In genomic region chr3:156307704-156308103, GRCh38 we compare ENCODE assay signal across 16 cellular contexts.
DNase-seq lines count a peak whose midpoint lies in the region; ATAC-seq, FAIRE-seq and TF ChIP-seq lines count a peak whose summit lies in the region.
"Had no signal": no experiment of that assay in that cellular context is flagged by ENCODE, and none has a peak within 500 bp of the region (broad histone marks: within the 10 kb centered on the region; RNA-seq: fewer than 3 reads in every experiment).

No MANE protein-coding gene starts in this region.

- peak; percentile 60 to 71 for ATAC-seq in right cardiac atrium
- no peak for ATAC-seq in GM21825 (IDR thresholded peaks at IDR 0.05; ENCODE audit: unreplicated experiment)
- no peak for ATAC-seq in HG03139 (IDR thresholded peaks at IDR 0.05; ENCODE audit: unreplicated experiment)
- ATAC-seq: activated naive CD4-positive, alpha-beta T cell treated with anti-CD3 and anti-CD28 coated beads, Interleukin-2, amount 50 U/mL, for 72 hours; K562; lower lobe of right lung had no signal

- DNase-seq in HT-29 (ENCODE audit: low spot score) = peak; percentile 42
- peak; percentile 79 for DNase-seq in bronchial epithelial cell (ENCODE audit: low read depth)
- DNase-seq in right cardiac atrium = peak; percentile 79 to 92 (median 82)
- DNase-seq in testis = peak; percentile 86
- DNase-seq in activated effector memory CD4-positive, alpha-beta T cell treated with anti-CD3 and anti-CD28 coated beads, Interleukin-2, amount 50 U/mL, for 16 hours = no peak
- DNase-seq in activated CD4-positive, alpha-beta T cell treated with anti-CD3 and anti-CD28 coated beads, Interleukin-2, amount 50 U/mL, for 4 hours = no peak
- DNase-seq: activated CD4-positive, alpha-beta T cell treated with anti-CD3 and anti-CD28 coated beads for 4 hours; DMS 273 treated with DMSO at 0.1 percent for 48 hours; lower lobe of right lung; stimulated activated CD8-positive, alpha-beta memory T cell treated with anti-CD3 and anti-CD28 coated beads, Interleukin-4, amount 100 ng/mL, for 48 hours had no signal

- WGBS in right cardiac atrium = 36% methylated on average over 4 of the region's 4 CpGs
- WGBS in testis, 2 donors = 25 to 31% methylated on average over 4 of the region's 4 CpGs

- no peaks in the 10 kb centered on the region for H3K9me3 ChIP-seq in right cardiac atrium (ENCODE audit: control insufficient read depth, low read length)
- no peaks in the 10 kb centered on the region for H3K9me3 ChIP-seq in testis
- H3K9me3 ChIP-seq: lower lobe of right lung had no signal

- TF ChIP-seq POLR2A in testis (IDR thresholded peaks at IDR 0.05) = no peak

- H3K4me3 ChIP-seq in bronchial epithelial cell (ENCODE audit: low read depth, low read length) (no peak overlapping the region), right cardiac atrium (ENCODE audit: low read length) (no peak overlapping the region), testis (no peak overlapping the region)
- H3K4me3 ChIP-seq: K562, lower lobe of right lung, skin epidermis had no signal

- TF ChIP-seq CTCF in bronchial epithelial cell (IDR thresholded peaks at IDR 0.05; ENCODE audit: insufficient read depth, low read length, severe bottlenecking) (no peak), testis (IDR thresholded peaks at IDR 0.05) (no peak)

- no peaks in the 10 kb centered on the region for H3K27me3 ChIP-seq in bronchial epithelial cell (ENCODE audit: control insufficient read depth, insufficient read depth, low read length)
- H3K27me3 ChIP-seq in right cardiac atrium (ENCODE audit: control insufficient read depth, insufficient read depth) = no peaks in the 10 kb centered on the region
- no peaks in the 10 kb centered on the region for H3K27me3 ChIP-seq in testis

- H3K36me3 ChIP-seq in bronchial epithelial cell (ENCODE audit: control insufficient read depth, insufficient read depth, low read length) (no peaks in the 10 kb centered on the region), testis (ENCODE audit: low read depth, missing control alignments) (no peaks in the 10 kb centered on the region)
- H3K36me3 ChIP-seq: lower lobe of right lung had no signal

- H3K4me1 ChIP-seq in right cardiac atrium (ENCODE audit: control insufficient read depth, insufficient read depth, low read length) (peaks cover 2% of the 10 kb centered on the region), testis (peaks cover 3% of the 10 kb centered on the region)

- intact Hi-C loops in right cardiac atrium (cut with DNase I) (no loop called here), testis (cut with DNase I; ENCODE audit: low total_unique reads) (no loop called here)

- H3K27ac ChIP-seq in right cardiac atrium (ENCODE audit: low read length) (no peak overlapping the region), testis (no peak overlapping the region)
- H3K27ac ChIP-seq: lower lobe of right lung, skin epidermis had no signal

- FAIRE-seq in bronchial epithelial cell (lab: Jason Lieb, UNC) = no peak
- FAIRE-seq: GM12892, K562 had no signal

Comparison
In these comparisons a context has a peak if more than half of its experiments do, and no peak if none do; other contexts are left out.
1. DNase-seq: peak in HT-29 (single experiment), bronchial epithelial cell (single experiment), right cardiac atrium (3 of 3) and testis (single experiment); none in activated effector memory CD4-positive, alpha-beta T cell treated with anti-CD3 and anti-CD28 coated beads, Interleukin-2, amount 50 U/mL, for 16 hours (single experiment) and activated CD4-positive, alpha-beta T cell treated with anti-CD3 and anti-CD28 coated beads, Interleukin-2, amount 50 U/mL, for 4 hours (0 of 2).
2. ATAC-seq: peak in right cardiac atrium (2 of 2); none in GM21825 (single experiment) and HG03139 (single experiment).